8 cellular contexts compared by ENCODE assay signal in the genomic region with DNA sequence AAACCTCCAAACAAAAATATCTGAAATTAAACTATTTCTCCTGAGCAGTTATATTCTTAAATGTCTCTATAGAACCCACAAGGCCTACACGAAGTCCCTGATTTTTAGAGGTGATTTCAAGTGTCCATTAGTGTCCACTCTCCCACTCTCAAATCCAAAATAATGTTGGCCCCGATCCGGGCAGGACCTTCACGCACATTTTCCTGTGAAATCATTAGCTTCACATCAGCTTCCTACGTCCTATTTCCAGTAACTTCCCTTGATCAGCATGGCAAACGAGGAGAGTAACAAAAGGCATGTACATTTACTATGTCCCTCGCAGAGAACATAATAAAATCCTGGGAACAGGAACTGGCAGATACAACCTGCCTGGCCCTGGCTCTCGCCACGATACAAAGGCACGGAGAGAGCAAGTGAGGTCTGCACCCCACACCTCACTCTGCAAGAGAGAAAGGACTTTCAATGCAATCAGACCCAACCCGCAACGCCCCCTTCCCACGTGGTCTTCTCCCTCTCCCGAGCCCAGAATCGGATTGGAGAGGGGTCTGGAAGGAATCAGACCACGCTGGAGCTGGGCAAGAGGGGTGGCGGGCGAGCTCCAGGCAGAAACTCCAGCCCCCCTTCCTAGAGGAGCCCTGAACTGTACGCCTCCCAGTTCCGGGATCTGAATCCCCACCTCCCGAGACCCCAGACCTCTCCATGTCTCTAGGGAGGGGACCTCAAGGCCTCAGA.
DNase-seq lines count a peak whose midpoint lies in the region; ATAC-seq and TF ChIP-seq lines count a peak whose summit lies in the region.

No MANE protein-coding gene starts in this region.

- no peaks in the 10 kb centered on the region for H3K9me3 ChIP-seq in iPS-18a (ENCODE audit: control insufficient read depth, low read depth, low read length)

- peaks cover 24% of the 10 kb centered on the region for H3K4me1 ChIP-seq in iPS-18a (ENCODE audit: control insufficient read depth, low read depth, low read length)

- ATAC-seq in GM21447 (IDR thresholded peaks at IDR 0.05; ENCODE audit: unreplicated experiment) = peak; percentile 32
- ATAC-seq in SK-N-SH treated with all-trans-retinoic acid at 6 μM for 48 hours = peak; percentile 68
- ATAC-seq in HG02981 (IDR thresholded peaks at IDR 0.05; ENCODE audit: unreplicated experiment) = no peak

- in situ Hi-C loops in T47D (cut with HindIII; ENCODE audit: low pct_unique_long_range_greater_than_20kb, low sequenced_read_pairs) = no loop called here

- H3K4me3 ChIP-seq in iPS-18a (ENCODE audit: low read length) (peak overlapping the region; percentile 99), skeletal muscle cell (ENCODE audit: low read depth, low read length) (peak overlapping the region; percentile 95)

- H3K27me3 ChIP-seq in iPS-18a (ENCODE audit: control insufficient read depth, insufficient read depth, low read length) = no peaks in the 10 kb centered on the region

- H3K9ac ChIP-seq in iPS-18a (ENCODE audit: low read length) = peak overlapping the region; percentile 95

- H3K36me3 ChIP-seq in iPS-18a (ENCODE audit: control insufficient read depth, low read depth, low read length) = peaks cover 6% of the 10 kb centered on the region

- H3K27ac ChIP-seq in iPS-18a (ENCODE audit: low read length) = peak overlapping the region; percentile 94

- peak; percentile 60 for DNase-seq in COR-L47 (lab: John Stamatoyannopoulos, UW)
- peak; percentile 29 for DNase-seq in LoVo (ENCODE audit: low spot score)
- DNase-seq in T47D (ENCODE audit: low read depth in 1 of 2, low spot score in 1 of 2) = peak; percentile 70 to 72
- peak; percentile 33 for DNase-seq in skeletal muscle cell (ENCODE audit: low read depth)

TF ChIP-seq in SK-N-SH treated with all-trans-retinoic acid at 6 μM for 48 hours, 23 proteins besides CTCF, POLR2A, EP300 and RAD21:
- no peak for TF ChIP-seq ZNF565 (CRISPR knock-in tag; conservative IDR thresholded peaks at IDR 0.05; ENCODE audit: low read depth)
- no peak for TF ChIP-seq TOX (CRISPR knock-in tag; IDR thresholded peaks at IDR 0.05; ENCODE audit: borderline replicate concordance)
- no peak for TF ChIP-seq ISL1 (CRISPR knock-in tag; IDR thresholded peaks at IDR 0.05)
